20 cellular contexts compared by ENCODE assay signal in the genomic region with DNA sequence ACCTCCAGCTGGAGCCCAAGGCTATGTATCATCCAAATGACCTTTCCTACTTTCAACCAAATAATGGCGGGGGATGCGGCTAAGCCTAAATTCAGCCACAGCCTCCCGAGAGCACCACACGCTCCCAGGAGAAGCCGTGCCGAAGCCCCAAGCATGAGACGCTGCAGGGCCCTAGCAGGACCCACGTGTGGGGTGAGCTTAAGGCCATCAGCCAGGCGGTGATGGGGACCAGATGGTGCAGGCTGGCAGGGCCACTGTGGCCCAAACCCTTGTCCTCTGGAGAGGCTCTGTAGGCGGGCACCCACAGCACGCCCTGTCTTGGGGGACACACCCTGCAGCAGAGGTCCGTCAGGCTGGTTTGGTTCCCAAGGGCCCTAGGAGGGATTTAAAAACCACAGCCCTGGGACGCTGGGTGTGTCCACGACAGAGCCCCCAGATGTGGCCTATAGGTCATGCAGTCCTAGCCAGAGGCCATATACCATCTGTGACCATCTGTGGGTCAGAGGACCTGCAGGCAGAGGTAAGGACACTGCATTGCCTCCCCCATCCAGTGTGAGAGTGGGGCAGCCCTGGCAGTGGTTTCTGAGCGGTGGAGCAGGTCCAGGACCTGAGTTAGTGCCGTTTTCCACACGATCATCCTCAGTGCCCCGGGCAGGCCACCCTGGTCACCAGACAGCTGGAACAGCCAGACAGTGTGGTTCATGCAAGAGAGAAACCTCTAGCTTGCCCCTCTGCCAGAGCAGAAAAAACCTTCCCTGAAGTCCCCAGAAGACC. TPM values are rescaled to one million over a fixed set of nuclear protein-coding genes. Genes with fewer than 3 reads are reported as not detected.
A peak's percentile ranks its signal among the peaks of the same experiment; 100 is the strongest.
DNase-seq lines count a peak whose midpoint lies in the region; ATAC-seq and TF ChIP-seq lines count a peak whose summit lies in the region.
"Had no signal": no experiment of that assay in that cellular context is flagged by ENCODE, and none has a peak within 500 bp of the region (broad histone marks: within the 10 kb centered on the region; RNA-seq: fewer than 3 reads in every experiment).

No MANE protein-coding gene starts in this region.

- H3K9me3 Mint-ChIP-seq in activated naive CD8-positive, alpha-beta T cell treated with anti-CD3 and anti-CD28 coated beads for 36 hours = no peaks in the 10 kb centered on the region

- peaks cover 17 to 64% (median 38%) of the 10 kb centered on the region in 11 experiments; a peak in 21 of 22 replicates for H3K27me3 ChIP-seq in BLaER1 treated with 17β-estradiol and CSF1 and Interleukin-3, amounts not matched to agents 10 nM and 100 nM
- no peaks in the 10 kb centered on the region for H3K27me3 ChIP-seq in left lung
- peaks cover 0 to 17% (median 0%) of the 10 kb centered on the region in 7 donors for H3K27me3 ChIP-seq in spleen (replicated peaks in 1 of 7)
- H3K27me3 ChIP-seq: colonic mucosa, esophagus muscularis mucosa had no signal

- H4K20me1 ChIP-seq in BLaER1 treated with 17β-estradiol and CSF1 and Interleukin-3, amounts not matched to agents 10 nM and 100 nM = peaks cover 0 to 16% (median 0%) of the 10 kb centered on the region in 11 experiments; a peak in 2 of 22 replicates

- ATAC-seq in left lung = no peak
- no peak for ATAC-seq in HG03025 (IDR thresholded peaks at IDR 0.05; ENCODE audit: low FRiP score, unreplicated experiment)

- 78 to 96% (median 90%) methylated on average over 7 to 18 of the region's 18 CpGs for WGBS in spleen, 5 donors

- 0 out of 22 replicates have a peak overlapping the region, but pooled peaks of 1 of the 11 experiments have one; percentile 29 for H3K9ac ChIP-seq in BLaER1 treated with 17β-estradiol and CSF1 and Interleukin-3, amounts not matched to agents 10 nM and 100 nM

- intact Hi-C loops in left lung (cut with DNase I) = no loop called here
- intact Hi-C loops in spleen (cut with DNase I; ENCODE audit: low total_unique reads) = no loop called here

- H3K4me3 ChIP-seq in BLaER1 treated with 17β-estradiol and CSF1 and Interleukin-3, amounts not matched to agents 10 nM and 100 nM = no peak overlapping the region
- H3K4me3 ChIP-seq in NB4 (ENCODE audit: low read depth, low read length) = peak overlapping the region; percentile 18
- H3K4me3 ChIP-seq in left lung = no peak overlapping the region
- no peak overlapping the region for H3K4me3 ChIP-seq in spleen
- H3K4me3 ChIP-seq: colonic mucosa, esophagus muscularis mucosa had no signal

- peaks cover 14 to 66% (median 49%) of the 10 kb centered on the region in 10 experiments for H3K4me1 ChIP-seq in BLaER1 treated with 17β-estradiol and CSF1 and Interleukin-3, amounts not matched to agents 10 nM and 100 nM
- H3K4me1 ChIP-seq in left lung (peaks cover 0 to 17% of the 10 kb centered on the region in 2 donors), spleen (peaks cover 0 to 21% (median 6%) of the 10 kb centered on the region in 6 donors)
- H3K4me1 ChIP-seq: colonic mucosa had no signal

- no peak for TF ChIP-seq CTCF in NB4 (IDR thresholded peaks at IDR 0.05; ENCODE audit: low read depth, low read length)
- no peak for TF ChIP-seq CTCF in left lung (IDR thresholded peaks at IDR 0.05)
- no peak for TF ChIP-seq CTCF in spleen (IDR thresholded peaks at IDR 0.05 in 8 of 11, conservative IDR thresholded peaks at IDR 0.05 in 3 of 11)

- H3K27me3 Mint-ChIP-seq in activated naive CD8-positive, alpha-beta T cell treated with anti-CD3 and anti-CD28 coated beads for 36 hours = peaks cover 10% of the 10 kb centered on the region

- H3K27ac ChIP-seq in BLaER1 treated with 17β-estradiol and CSF1 and Interleukin-3, amounts not matched to agents 10 nM and 100 nM = no peak overlapping the region
- no peak overlapping the region for H3K27ac ChIP-seq in left lung
- no peak overlapping the region for H3K27ac ChIP-seq in spleen
- H3K27ac ChIP-seq: colonic mucosa, esophagus muscularis mucosa, VCaP had no signal

- no peaks in the 10 kb centered on the region for H3K36me3 Mint-ChIP-seq in activated naive CD8-positive, alpha-beta T cell treated with anti-CD3 and anti-CD28 coated beads for 36 hours
- H3K36me3 Mint-ChIP-seq: brain had no signal

- H3K4me1 Mint-ChIP-seq in activated naive CD8-positive, alpha-beta T cell treated with anti-CD3 and anti-CD28 coated beads for 36 hours = no peaks in the 10 kb centered on the region

- H3K4me2 ChIP-seq in BLaER1 treated with 17β-estradiol and CSF1 and Interleukin-3, amounts not matched to agents 10 nM and 100 nM = peak overlapping the region; percentile 49 to 89 (median 77)

- H3K4me3 Mint-ChIP-seq in activated naive CD8-positive, alpha-beta T cell treated with anti-CD3 and anti-CD28 coated beads for 36 hours = no peak overlapping the region
- H3K4me3 Mint-ChIP-seq: brain had no signal

- no peaks in the 10 kb centered on the region for H3K36me3 ChIP-seq in BLaER1 treated with 17β-estradiol and CSF1 and Interleukin-3, amounts not matched to agents 10 nM and 100 nM
- H3K36me3 ChIP-seq in left lung (no peaks in the 10 kb centered on the region), spleen (no peaks in the 10 kb centered on the region)
- H3K36me3 ChIP-seq: colonic mucosa, esophagus muscularis mucosa had no signal

- TF ChIP-seq POLR2A in NB4 (IDR thresholded peaks at IDR 0.05; ENCODE audit: extremely low read depth, insufficient read length) (no peak), spleen (IDR thresholded peaks at IDR 0.05) (no peak)

- DNase-seq in NB4 (ENCODE audit: low read depth) (peak; percentile 66), left lung (peak; percentile 14 to 51), spleen (peak; percentile 43)
- no peak for DNase-seq in activated naive CD8-positive, alpha-beta T cell treated with anti-CD3 and anti-CD28 coated beads for 36 hours
- no peak for DNase-seq in activated CD4-positive, CD25-positive, alpha-beta regulatory T cell (lab: John Stamatoyannopoulos, UW)
- DNase-seq: activated CD4-positive, alpha-beta T cell treated with anti-CD3 and anti-CD28 coated beads, Interleukin-2, amount 50 U/mL, for 4 hours; activated gamma-delta T cell; colonic mucosa; effector memory CD4-positive, alpha-beta T cell; HCEC 1CT; NCI-H1048; NCI-H2029 treated with DMSO at 0.1 percent for 48 hours; NCI-H345; NCI-H774 had no signal

- no peak overlapping the region for H3K27ac Mint-ChIP-seq in activated naive CD8-positive, alpha-beta T cell treated with anti-CD3 and anti-CD28 coated beads for 36 hours
- H3K27ac Mint-ChIP-seq: progenitor cell of endocrine pancreas had no signal

- H3K9me3 ChIP-seq in BLaER1 treated with 17β-estradiol and CSF1 and Interleukin-3, amounts not matched to agents 10 nM and 100 nM (replicated peaks in 1 of 11) = no peaks in the 10 kb centered on the region
- H3K9me3 ChIP-seq in left lung (no peaks in the 10 kb centered on the region), spleen (no peaks in the 10 kb centered on the region)
- H3K9me3 ChIP-seq: colonic mucosa, esophagus muscularis mucosa had no signal

RNA-seq across cellular contexts. Expression of a gene that starts 39.6 kb away (rescaled TPM):
- total RNA-seq in left lung (10 to 100 TPM; 32.0 to 37.0 TPM), spleen (10 to 100 TPM; 24.7 to 41.3 (median 33.7) TPM)
- 10 to 100 TPM; 11.1 to 16.5 (median 11.7) TPM for polyA plus RNA-seq in spleen
- total RNA-seq in activated naive CD8-positive, alpha-beta T cell treated with anti-CD3 and anti-CD28 coated beads for 36 hours = 1 to 10 TPM; 6.1 to 7.4 TPM

Comparison
In these comparisons a context has a peak if more than half of its experiments do, and no peak if none do; other contexts are left out.
1. DNase-seq: peak in NB4 (single experiment), left lung (2 of 2) and spleen (single experiment); none in activated naive CD8-positive, alpha-beta T cell treated with anti-CD3 and anti-CD28 coated beads for 36 hours (single experiment) and activated CD4-positive, CD25-positive, alpha-beta regulatory T cell (0 of 4).